1 cellular context compared by ENCODE assay signal in genomic region chr1:84573967-84574842, GRCh38.
TF ChIP-seq lines count a peak whose summit lies in the region.

TSS of gene CTBS (minus strand) at chr1:84574440. CDS start at chr1:84574415, 25 bp downstream.

TF ChIP-seq in HepG2, 621 proteins besides CTCF, POLR2A, EP300 and RAD21 (continued from another document and continues in another):
- TF ChIP-seq ZXDC (CRISPR knock-in tag; IDR thresholded peaks at IDR 0.05) = peak; percentile 84
- peak; percentile 86; the same call in 1 of the 2 replicates for TF ChIP-seq ZNF343 (CRISPR knock-in tag; IDR thresholded peaks at IDR 0.05)
- TF ChIP-seq ZKSCAN8 (CRISPR knock-in tag; IDR thresholded peaks at IDR 0.05; ENCODE audit: borderline replicate concordance) = 0 out of 2 replicates have a peak, but pooled peaks have one; percentile 31
- peak; percentile 58 for TF ChIP-seq HNRNPK (IDR thresholded peaks at IDR 0.05; ENCODE audit: low read depth, low read length, poor library complexity, severe bottlenecking)
- no peak for TF ChIP-seq ZBTB8A (CRISPR knock-in tag; IDR thresholded peaks at IDR 0.05; ENCODE audit: borderline replicate concordance, low read depth)
- no peak for TF ChIP-seq ZNF383 (CRISPR knock-in tag; IDR thresholded peaks at IDR 0.05; ENCODE audit: borderline replicate concordance)
- TF ChIP-seq ZNF20 (CRISPR knock-in tag; IDR thresholded peaks at IDR 0.05) = no peak
- TF ChIP-seq MTA3 (CRISPR knock-in tag; IDR thresholded peaks at IDR 0.05) = no peak
- TF ChIP-seq ZNF770 (CRISPR knock-in tag; IDR thresholded peaks at IDR 0.05) = no peak
- no peak for TF ChIP-seq ZNF512 (CRISPR knock-in tag; IDR thresholded peaks at IDR 0.05)
- TF ChIP-seq SMARCE1 (IDR thresholded peaks at IDR 0.05; ENCODE audit: borderline replicate concordance) = no peak
- TF ChIP-seq SALL1 (CRISPR knock-in tag; IDR thresholded peaks at IDR 0.05) = peak; percentile 82
- peak; percentile 49; the same call in 1 of the 2 replicates for TF ChIP-seq ZNF30 (CRISPR knock-in tag; IDR thresholded peaks at IDR 0.05)
- peak; percentile 55; the same call in 1 of the 2 replicates for TF ChIP-seq ZBTB39 (CRISPR knock-in tag; IDR thresholded peaks at IDR 0.05)
- TF ChIP-seq ZNF33B (CRISPR knock-in tag; IDR thresholded peaks at IDR 0.05) = peak; percentile 65; the same call in 1 of the 2 replicates
- peak; percentile 39; the same call in 1 of the 2 replicates for TF ChIP-seq ZNF609 (CRISPR knock-in tag; IDR thresholded peaks at IDR 0.05; ENCODE audit: borderline replicate concordance)
- TF ChIP-seq NFKB2 (CRISPR knock-in tag; IDR thresholded peaks at IDR 0.05; ENCODE audit: borderline replicate concordance) = peak; percentile 81; the same call in 1 of the 2 replicates
- TF ChIP-seq TAF1 (CRISPR knock-in tag; IDR thresholded peaks at IDR 0.05) = peak; percentile 90
- TF ChIP-seq ARID5B (CRISPR knock-in tag; IDR thresholded peaks at IDR 0.05) = peak; percentile 52; the same call in 1 of the 2 replicates
- peak; percentile 51; the same call in 1 of the 2 replicates for TF ChIP-seq E2F5 (CRISPR knock-in tag; conservative IDR thresholded peaks at IDR 0.05)
- peak; percentile 91 for TF ChIP-seq POGK (CRISPR knock-in tag; conservative IDR thresholded peaks at IDR 0.05)
- peak; percentile 81; the same call in 1 of the 2 replicates for TF ChIP-seq ZNF552 (CRISPR knock-in tag; IDR thresholded peaks at IDR 0.05; ENCODE audit: borderline replicate concordance)
- TF ChIP-seq DBP (CRISPR knock-in tag; IDR thresholded peaks at IDR 0.05; ENCODE audit: not compliant biosample characterization) = no peak
- 0 out of 2 replicates have a peak, but pooled peaks have one; percentile 45 for TF ChIP-seq ZNF225 (CRISPR knock-in tag; IDR thresholded peaks at IDR 0.05)
- TF ChIP-seq TFDP1 (CRISPR knock-in tag; IDR thresholded peaks at IDR 0.05; ENCODE audit: borderline replicate concordance) = peak; percentile 63; the same call in 1 of the 2 replicates
- TF ChIP-seq ZNF121 (CRISPR knock-in tag; IDR thresholded peaks at IDR 0.05) = peak; percentile 98
- TF ChIP-seq SP2 (CRISPR knock-in tag; IDR thresholded peaks at IDR 0.05) = peak; percentile 15; the same call in 1 of the 2 replicates
- TF ChIP-seq FOXA1 (IDR thresholded peaks at IDR 0.05) = no peak
- TF ChIP-seq FOXA1 (CRISPR knock-in tag; IDR thresholded peaks at IDR 0.05) = no peak
- TF ChIP-seq ZNF431 (CRISPR knock-in tag; IDR thresholded peaks at IDR 0.05; ENCODE audit: borderline replicate concordance, low read depth) = peak; percentile 49; the same call in 1 of the 2 replicates
